Comparison of ENCODE assay signal across 24 cellular contexts in genomic region chr12:115194857-115195256, GRCh38.
"Had no signal": no experiment of that assay in that cellular context is flagged by ENCODE, and none has a peak within 500 bp of the region (broad histone marks: within the 10 kb centered on the region; RNA-seq: fewer than 3 reads in every experiment).

No MANE protein-coding gene starts in this region.

- H3K4me3 ChIP-seq: dorsolateral prefrontal cortex, lung, psoas muscle, right lobe of liver, spleen, tibial artery, upper lobe of right lung, vagina had no signal

- H3K36me3 Mint-ChIP-seq: stimulated activated memory B cell treated with anti-CD40 and anti-IgM and Interleukin-4, amounts not matched to agents 10 μg/mL and 1 μg/mL and 100 μg/mL, for 72 hours had no signal

- H3K36me3 ChIP-seq: neutrophil, right lobe of liver, spleen, tibial artery, upper lobe of right lung, vagina had no signal

- DNase-seq: cortex of kidney; dorsolateral prefrontal cortex; effector CD8-positive, alpha-beta T cell; glutamatergic neuron; kidney; left cardiac atrium; left ventricle myocardium superior; mesenchymal stem cell; naive thymus-derived CD4-positive, alpha-beta T cell; psoas muscle; retina; right lobe of liver; spleen; stimulated activated CD4-positive, alpha-beta T cell treated with anti-CD3 and anti-CD28 coated beads, Interleukin-15, amount 100 ng/mL, for 24 hours; stimulated activated CD4-positive, alpha-beta T cell treated with anti-CD3 and anti-CD28 coated beads, Interleukin-1b, Interleukin-23, amount 100 ng/mL, for 48 hours; stimulated activated CD4-positive, alpha-beta T cell treated with anti-CD3 and anti-CD28 coated beads, Interleukin-4, amount 100 ng/mL, for 24 hours; tibial artery; upper lobe of right lung had no signal

- H3K27me3 Mint-ChIP-seq: naive thymus-derived CD4-positive, alpha-beta T cell; stimulated activated memory B cell treated with anti-CD40 and anti-IgM and Interleukin-4, amounts not matched to agents 10 μg/mL and 1 μg/mL and 100 μg/mL, for 72 hours; stimulated activated naive CD8-positive, alpha-beta T cell treated with anti-CD3 and anti-CD28 coated beads, Interleukin-15, Interleukin-2, amounts not matched to agents 100 ng/mL and 50 ng/mL, for 24 hours had no signal

- H3K9me3 ChIP-seq: neutrophil, psoas muscle, right lobe of liver, tibial artery, upper lobe of right lung, vagina had no signal

- H3K4me1 Mint-ChIP-seq: naive thymus-derived CD4-positive, alpha-beta T cell; stimulated activated memory B cell treated with anti-CD40 and anti-IgM and Interleukin-4, amounts not matched to agents 10 μg/mL and 1 μg/mL and 100 μg/mL, for 72 hours had no signal

- H3K27me3 ChIP-seq: dorsolateral prefrontal cortex, neutrophil, right lobe of liver, spleen, tibial artery, upper lobe of right lung, vagina had no signal

- H3K4me3 Mint-ChIP-seq: naive thymus-derived CD4-positive, alpha-beta T cell; stimulated activated memory B cell treated with anti-CD40 and anti-IgM and Interleukin-4, amounts not matched to agents 10 μg/mL and 1 μg/mL and 100 μg/mL, for 72 hours; stimulated activated naive CD8-positive, alpha-beta T cell treated with anti-CD3 and anti-CD28 coated beads, Interleukin-15, Interleukin-2, amounts not matched to agents 100 ng/mL and 50 ng/mL, for 24 hours had no signal

- ATAC-seq: esophagus mucosa; left cardiac atrium; left ventricle myocardium superior; naive thymus-derived CD4-positive, alpha-beta T cell; psoas muscle; right lobe of liver; stimulated activated memory B cell treated with anti-CD40 and anti-IgM and Interleukin-4, amounts not matched to agents 10 μg/mL and 1 μg/mL and 100 μg/mL, for 72 hours; upper lobe of right lung had no signal

- H3K27ac Mint-ChIP-seq: naive thymus-derived CD4-positive, alpha-beta T cell; stimulated activated memory B cell treated with anti-CD40 and anti-IgM and Interleukin-4, amounts not matched to agents 10 μg/mL and 1 μg/mL and 100 μg/mL, for 72 hours; stimulated activated naive CD8-positive, alpha-beta T cell treated with anti-CD3 and anti-CD28 coated beads, Interleukin-15, Interleukin-2, amounts not matched to agents 100 ng/mL and 50 ng/mL, for 24 hours had no signal

- H3K27ac ChIP-seq: dorsolateral prefrontal cortex, neutrophil, psoas muscle, right lobe of liver, spleen, tibial artery, upper lobe of right lung, vagina had no signal

- H3K4me1 ChIP-seq: psoas muscle, right lobe of liver, spleen, tibial artery, upper lobe of right lung had no signal
